ENCODE assay signal across 25 cellular contexts in the genomic region with DNA sequence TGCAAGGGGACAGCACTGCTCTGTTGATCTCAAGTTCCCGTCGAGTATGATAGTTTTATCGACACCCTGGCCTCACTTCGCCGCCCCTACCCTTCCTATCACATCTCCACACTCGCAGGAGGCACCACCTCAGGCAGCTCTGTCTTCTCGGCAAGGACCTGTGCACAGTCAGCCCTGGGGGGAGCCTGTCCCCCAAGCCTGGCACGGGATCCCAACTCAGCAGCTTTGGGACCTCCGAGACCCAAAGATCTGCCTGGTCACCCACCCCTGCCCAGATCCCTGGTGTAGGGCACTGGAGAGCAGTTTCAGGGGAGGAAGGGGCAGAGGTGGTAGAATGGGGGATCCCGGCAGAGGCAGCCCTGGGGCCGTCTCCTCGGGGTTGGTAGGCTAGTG.
"Had no signal": no experiment of that assay in that cellular context is flagged by ENCODE, and none has a peak within 500 bp of the region (broad histone marks: within the 10 kb centered on the region; RNA-seq: fewer than 3 reads in every experiment).

No MANE protein-coding gene starts in this region.

- ATAC-seq: activated CD8-positive, alpha-beta T cell treated with anti-CD3 and anti-CD28 coated beads for 36 hours; activated T-cell treated with anti-CD3 and anti-CD28 coated beads, Interleukin-2, amount 50 U/mL, for 72 hours; gastrocnemius medialis; left colon; naive thymus-derived CD8-positive, alpha-beta T cell; right cardiac atrium; stimulated activated naive CD8-positive, alpha-beta T cell treated with anti-CD3 and anti-CD28 coated beads, Interleukin-15, Interleukin-2, amounts not matched to agents 100 U/mL and 50 U/mL, for 24 hours had no signal

- H3K36me3 ChIP-seq: transverse colon had no signal

- H3K27ac ChIP-seq: gastrocnemius medialis, hepatocyte, testis, transverse colon had no signal

- FAIRE-seq: astrocyte, keratinocyte had no signal

- H3K27me3 Mint-ChIP-seq: activated CD4-positive, alpha-beta T cell treated with anti-CD3 and anti-CD28 coated beads, Interleukin-2, amount 10 ng/mL, durations not matched to agents 7 days and 5 days; activated CD8-positive, alpha-beta T cell treated with anti-CD3 and anti-CD28 coated beads for 36 hours; memory B cell; naive thymus-derived CD8-positive, alpha-beta T cell had no signal

- H3K27me3 ChIP-seq: gastrocnemius medialis, hepatocyte, testis, transverse colon had no signal

- H3K9me3 ChIP-seq: gastrocnemius medialis, testis, transverse colon had no signal

- H3K27ac Mint-ChIP-seq: activated CD4-positive, alpha-beta T cell treated with anti-CD3 and anti-CD28 coated beads, Interleukin-2, amount 10 ng/mL, durations not matched to agents 7 days and 5 days; activated CD8-positive, alpha-beta T cell treated with anti-CD3 and anti-CD28 coated beads for 36 hours; activated naive CD4-positive, alpha-beta T cell treated with anti-CD3 and anti-CD28 coated beads for 36 hours; activated T-cell treated with anti-CD3 and anti-CD28 coated beads, Interleukin-2, amount 50 U/mL, for 72 hours; memory B cell had no signal

- H3K4me1 Mint-ChIP-seq: memory B cell had no signal

- H3K4me1 ChIP-seq: gastrocnemius medialis, transverse colon had no signal

- DNase-seq: activated CD4-positive, alpha-beta T cell treated with anti-CD3 and anti-CD28 coated beads, Interleukin-2, amount 10 ng/mL, durations not matched to agents 7 days and 5 days; activated CD8-positive, alpha-beta T cell treated with anti-CD3 and anti-CD28 coated beads for 36 hours; activated naive CD4-positive, alpha-beta T cell treated with anti-CD3 and anti-CD28 coated beads for 36 hours; activated T-cell treated with anti-CD3 and anti-CD28 coated beads, Interleukin-2, amount 50 U/mL, for 72 hours; amniotic stem cell; central memory CD4-positive, alpha-beta T cell; dermis blood vessel endothelial cell; effector CD8-positive, alpha-beta T cell; erythroblast; gastrocnemius medialis; left colon; naive thymus-derived CD8-positive, alpha-beta T cell; right cardiac atrium; stimulated activated CD4-positive, alpha-beta T cell treated with anti-CD3 and anti-CD28 coated beads, Interleukin-12 subunit alpha, Interleukin-12 subunit beta, amount 100 ng/mL, for 4 hours; stimulated activated CD4-positive, alpha-beta T cell treated with anti-CD3 and anti-CD28 coated beads, Interleukin-4, amount 100 ng/mL, for 1 hour; stimulated activated naive CD8-positive, alpha-beta T cell treated with anti-CD3 and anti-CD28 coated beads, Interleukin-15, Interleukin-2, amounts not matched to agents 100 U/mL and 50 U/mL, for 24 hours; SW 1271; T1000; testis; transverse colon had no signal

- H3K4me3 Mint-ChIP-seq: activated CD4-positive, alpha-beta T cell treated with anti-CD3 and anti-CD28 coated beads, Interleukin-2, amount 10 ng/mL, durations not matched to agents 7 days and 5 days; activated CD8-positive, alpha-beta T cell treated with anti-CD3 and anti-CD28 coated beads for 36 hours; activated naive CD4-positive, alpha-beta T cell treated with anti-CD3 and anti-CD28 coated beads for 36 hours; activated T-cell treated with anti-CD3 and anti-CD28 coated beads, Interleukin-2, amount 50 U/mL, for 72 hours; memory B cell; naive thymus-derived CD8-positive, alpha-beta T cell; T-helper 1 cell treated with Interleukin-12 subunit alpha and Interleukin-12 subunit beta and Interleukin-4 antibody, amounts not matched to agents 30 μg/mL and 1 μg/mL, for 36 hours had no signal

- H3K4me3 ChIP-seq: gastrocnemius medialis, hepatocyte, testis, transverse colon had no signal

- H3K9me3 Mint-ChIP-seq: activated CD4-positive, alpha-beta T cell treated with anti-CD3 and anti-CD28 coated beads, Interleukin-2, amount 10 ng/mL, durations not matched to agents 7 days and 5 days; activated CD8-positive, alpha-beta T cell treated with anti-CD3 and anti-CD28 coated beads for 36 hours; activated naive CD4-positive, alpha-beta T cell treated with anti-CD3 and anti-CD28 coated beads for 36 hours; activated T-cell treated with anti-CD3 and anti-CD28 coated beads, Interleukin-2, amount 50 U/mL, for 72 hours; memory B cell; naive thymus-derived CD8-positive, alpha-beta T cell; T-helper 1 cell treated with Interleukin-12 subunit alpha and Interleukin-12 subunit beta and Interleukin-4 antibody, amounts not matched to agents 30 μg/mL and 1 μg/mL, for 36 hours had no signal
